1 cellular context compared by ENCODE assay signal in genomic region chr16:83898463-83899271, GRCh38.
TF ChIP-seq lines count a peak whose summit lies in the region.

Gene MLYCD, plus strand, starts transcription at chr16:83899115. Its CDS starts 30 bp downstream, at chr16:83899145.

TF ChIP-seq in HepG2, 621 proteins besides CTCF, POLR2A, EP300 and RAD21 (continued from another document and continues in another):
- TF ChIP-seq ZNF740 (CRISPR knock-in tag; IDR thresholded peaks at IDR 0.05) (no peak), SMAD1 (CRISPR knock-in tag; IDR thresholded peaks at IDR 0.05; ENCODE audit: borderline replicate concordance, low read depth) (no peak), GMEB2 (CRISPR knock-in tag; IDR thresholded peaks at IDR 0.05; ENCODE audit: low read depth) (no peak), RELA (CRISPR knock-in tag; IDR thresholded peaks at IDR 0.05) (no peak), THAP7 (CRISPR knock-in tag; IDR thresholded peaks at IDR 0.05) (peak; percentile 29; the same call in 1 of the 2 replicates), IKZF4 (CRISPR knock-in tag; IDR thresholded peaks at IDR 0.05; ENCODE audit: borderline replicate concordance, low read depth, not compliant biosample characterization) (no peak), YEATS2 (CRISPR knock-in tag; IDR thresholded peaks at IDR 0.05; ENCODE audit: borderline replicate concordance) (no peak), ZNF136 (CRISPR knock-in tag; IDR thresholded peaks at IDR 0.05; ENCODE audit: low read depth) (no peak), ZEB1 (IDR thresholded peaks at IDR 0.05; ENCODE audit: insufficient replicate concordance, low read depth) (peak; percentile 48), ZNF7 (CRISPR knock-in tag; IDR thresholded peaks at IDR 0.05) (no peak), TSC22D2 (CRISPR knock-in tag; IDR thresholded peaks at IDR 0.05; ENCODE audit: borderline replicate concordance) (0 out of 2 replicates have a peak, but pooled peaks have one; percentile 78), CCDC6 (CRISPR knock-in tag; IDR thresholded peaks at IDR 0.05) (no peak), RBM22 (optimal IDR thresholded peaks at IDR 0.05; ENCODE audit: low read length) (no peak), MAZ (IDR thresholded peaks at IDR 0.05; ENCODE audit: borderline replicate concordance, low read depth, low read length) (peak; percentile 43; the same call in 1 of the 2 replicates), MAZ (CRISPR knock-in tag; IDR thresholded peaks at IDR 0.05; ENCODE audit: low read depth) (0 out of 2 replicates have a peak, but pooled peaks have one; percentile 50), ZNF768 (CRISPR knock-in tag; IDR thresholded peaks at IDR 0.05) (peak; percentile 92), ZNF367 (CRISPR knock-in tag; IDR thresholded peaks at IDR 0.05; ENCODE audit: borderline replicate concordance) (no peak), ZNF607 (CRISPR knock-in tag; IDR thresholded peaks at IDR 0.05; ENCODE audit: borderline replicate concordance) (no peak; the same call in 1 of the 2 replicates), TFDP1 (CRISPR knock-in tag; IDR thresholded peaks at IDR 0.05; ENCODE audit: borderline replicate concordance) (peak; percentile 74), SKI (IDR thresholded peaks at IDR 0.05; ENCODE audit: partially characterized antibody) (peak; percentile 57), PHF20 (CRISPR knock-in tag; IDR thresholded peaks at IDR 0.05) (peak; percentile 45; the same call in 1 of the 2 replicates), ZNF354B (CRISPR knock-in tag; IDR thresholded peaks at IDR 0.05) (0 out of 2 replicates have a peak, but pooled peaks have one; percentile 36), ZNF530 (CRISPR knock-in tag; IDR thresholded peaks at IDR 0.05; ENCODE audit: low read depth) (no peak), PATZ1 (CRISPR knock-in tag; IDR thresholded peaks at IDR 0.05) (no peak; the same call in 1 of the 2 replicates), SAP130 (CRISPR knock-in tag; IDR thresholded peaks at IDR 0.05; ENCODE audit: low read depth) (peak; percentile 86), ZNF563 (CRISPR knock-in tag; IDR thresholded peaks at IDR 0.05) (peak; percentile 83), ZNF331 (CRISPR knock-in tag; IDR thresholded peaks at IDR 0.05) (peak; percentile 27; the same call in 1 of the 2 replicates), RXRA (CRISPR knock-in tag; IDR thresholded peaks at IDR 0.05) (peak; percentile 95), BHLHE40 (IDR thresholded peaks at IDR 0.05; ENCODE audit: low read length) (no peak), SNAI1 (CRISPR knock-in tag; IDR thresholded peaks at IDR 0.05; ENCODE audit: borderline replicate concordance) (no peak), GRHL1 (CRISPR knock-in tag; conservative IDR thresholded peaks at IDR 0.05) (no peak), GFI1 (CRISPR knock-in tag; IDR thresholded peaks at IDR 0.05; ENCODE audit: borderline replicate concordance) (peak; percentile 10; the same call in 1 of the 2 replicates), ZNF574 (CRISPR knock-in tag; IDR thresholded peaks at IDR 0.05) (no peak), NR2F6 (IDR thresholded peaks at IDR 0.05) (no peak), NR2F6 (CRISPR knock-in tag; IDR thresholded peaks at IDR 0.05) (0 out of 2 replicates have a peak, but pooled peaks have one; percentile 9), KDM3A (CRISPR knock-in tag; IDR thresholded peaks at IDR 0.05; ENCODE audit: low read depth) (no peak), NFE2L1 (CRISPR knock-in tag; IDR thresholded peaks at IDR 0.05; ENCODE audit: borderline replicate concordance) (no peak), ZNF556 (CRISPR knock-in tag; IDR thresholded peaks at IDR 0.05; ENCODE audit: borderline replicate concordance) (no peak), JDP2 (CRISPR knock-in tag; IDR thresholded peaks at IDR 0.05; ENCODE audit: borderline replicate concordance) (no peak), PTBP1 (IDR thresholded peaks at IDR 0.05; ENCODE audit: low read depth, low read length, poor library complexity, severe bottlenecking) (peak; percentile 47), E2F5 (CRISPR knock-in tag; conservative IDR thresholded peaks at IDR 0.05) (no peak), HDAC1 (CRISPR knock-in tag; IDR thresholded peaks at IDR 0.05) (peak; percentile 60; the same call in 1 of the 2 replicates), ZNF430 (CRISPR knock-in tag; IDR thresholded peaks at IDR 0.05) (0 out of 2 replicates have a peak, but pooled peaks have one; percentile 20), U2AF1 (optimal IDR thresholded peaks at IDR 0.05; ENCODE audit: low read depth, low read length) (no peak), HBP1 (CRISPR knock-in tag; IDR thresholded peaks at IDR 0.05; ENCODE audit: low read depth) (peak; percentile 67), CC2D1A (CRISPR knock-in tag; IDR thresholded peaks at IDR 0.05) (no peak), BORCS8-MEF2B (CRISPR knock-in tag; IDR thresholded peaks at IDR 0.05) (no peak; the same call in none of the 2 replicates), ZFP36 (IDR thresholded peaks at IDR 0.05; ENCODE audit: borderline replicate concordance, low read depth, low read length, partially characterized antibody) (no peak), MIER3 (CRISPR knock-in tag; IDR thresholded peaks at IDR 0.05; ENCODE audit: borderline replicate concordance) (peak; percentile 13; the same call in 1 of the 2 replicates), ZNF670 (CRISPR knock-in tag; IDR thresholded peaks at IDR 0.05; ENCODE audit: borderline replicate concordance) (0 out of 2 replicates have a peak, but pooled peaks have one; percentile 28), TIGD3 (CRISPR knock-in tag; IDR thresholded peaks at IDR 0.05; ENCODE audit: borderline replicate concordance) (no peak), NFYC (CRISPR knock-in tag; IDR thresholded peaks at IDR 0.05) (peak; percentile 74)
